ENCODE assay signal across 17 cellular contexts in genomic region chr12:124499873-124500231, GRCh38.
DNase-seq lines count a peak whose midpoint lies in the region; ATAC-seq, FAIRE-seq and TF ChIP-seq lines count a peak whose summit lies in the region.
"Had no signal": no experiment of that assay in that cellular context is flagged by ENCODE, and none has a peak within 500 bp of the region (broad histone marks: within the 10 kb centered on the region; RNA-seq: fewer than 3 reads in every experiment).

No MANE protein-coding gene starts in this region.

- no peak for ATAC-seq in RWPE2 (ENCODE audit: low read depth)
- ATAC-seq in GM21529 (IDR thresholded peaks at IDR 0.05; ENCODE audit: unreplicated experiment): no peak

- no peaks in the 10 kb centered on the region for H3K9me3 Mint-ChIP-seq in H9
- H3K9me3 Mint-ChIP-seq: activated CD4-positive, alpha-beta memory T cell treated with anti-CD3 and anti-CD28 coated beads for 36 hours; activated T-helper 1 cell treated with anti-CD3 and anti-CD28 coated beads, Interleukin-12 subunit alpha, Interleukin-12 subunit beta, Interleukin-2, Interleukin-4 antibody, amounts not matched to agents 30 ng/mL and 10 ng/mL and 1 ng/mL, durations not matched to agents 14 hours and 24 hours and 36 hours had no signal

- peaks cover 4 to 12% (median 10%) of the 10 kb centered on the region in 3 experiments; a peak in 5 of 7 replicates for H3K36me3 Mint-ChIP-seq in H9 (ENCODE audit: insufficient read depth in 1 of 3, low read depth in 3 of 3)
- H3K36me3 Mint-ChIP-seq: activated CD4-positive, alpha-beta memory T cell treated with anti-CD3 and anti-CD28 coated beads for 36 hours had no signal

- H3K27ac ChIP-seq in H9 (ENCODE audit: insufficient read length, low read depth, low read length): no peak overlapping the region
- peak overlapping the region; percentile 85 for H3K27ac ChIP-seq in RWPE2 (ENCODE audit: poor library complexity, severe bottlenecking)
- peak overlapping the region in 1 of 8 donors; percentile 66 for H3K27ac ChIP-seq in spleen
- H3K27ac ChIP-seq in small intestine (ENCODE audit: low read depth in 1 of 2, low read length in 1 of 2): no peak overlapping the region
- H3K27ac ChIP-seq: C4-2B had no signal

- peaks cover 38% of the 10 kb centered on the region; the same call in 1 of the 2 replicates for H3K79me2 ChIP-seq in H9 (ENCODE audit: insufficient read depth, low read length)

- no peak overlapping the region for H3T11ph ChIP-seq in H9 (ENCODE audit: low read length)

- peak overlapping the region; percentile 69 for H2BK12ac ChIP-seq in H9 (ENCODE audit: insufficient read length, low read depth, low read length)

- intact Hi-C loops in spleen (cut with DNase I; ENCODE audit: low total_unique reads): no loop called here

- H2BK15ac ChIP-seq in H9 (ENCODE audit: low read depth, low read length): no peak overlapping the region

- TF ChIP-seq CTCF in H9 (conservative IDR thresholded peaks at IDR 0.05) (no peak), RWPE2 (IDR thresholded peaks at IDR 0.05; ENCODE audit: poor library complexity, severe bottlenecking) (no peak), spleen (IDR thresholded peaks at IDR 0.05 in 8 of 11, conservative IDR thresholded peaks at IDR 0.05 in 3 of 11) (no peak)

- no peak overlapping the region for H2BK20ac ChIP-seq in H9 (ENCODE audit: low read depth, low read length, poor library complexity, severe bottlenecking)

- no peak overlapping the region for H2AK5ac ChIP-seq in H9 (ENCODE audit: insufficient read length, low read length)

- H3K23me2 ChIP-seq in H9 (ENCODE audit: insufficient read length, low read depth, low read length, poor library complexity, severe bottlenecking): no peaks in the 10 kb centered on the region

- H3K36me3 ChIP-seq in RWPE2 (ENCODE audit: low read depth) (peaks cover 16% of the 10 kb centered on the region), spleen (peaks cover 0 to 14% (median 3%) of the 10 kb centered on the region in 6 donors), small intestine (ENCODE audit: control insufficient read depth in 2 of 2, insufficient read depth in 2 of 2, low read length in 2 of 2) (no peaks in the 10 kb centered on the region)
- H3K36me3 ChIP-seq: HAP-1 had no signal

- H3K14ac ChIP-seq in H9 (ENCODE audit: insufficient read depth, low read length): peak overlapping the region; percentile 68; the same call in 1 of the 2 replicates

- H2BK120ac ChIP-seq in H9 (ENCODE audit: low read depth, low read length, poor library complexity, severe bottlenecking): no peak overlapping the region

- no peak overlapping the region for H2BK5ac ChIP-seq in H9 (ENCODE audit: insufficient read length, low read length)

- H3K79me1 ChIP-seq in H9 (ENCODE audit: insufficient read depth, low read depth, low read length, poor library complexity, severe bottlenecking): peaks cover 16% of the 10 kb centered on the region

- H4K8ac ChIP-seq in H9 (replicated peaks; ENCODE audit: insufficient read length, low read depth, low read length): no peak overlapping the region

- no peaks in the 10 kb centered on the region for H4K20me1 ChIP-seq in H9 (ENCODE audit: control insufficient read depth, insufficient read depth, insufficient read length)

- peak overlapping the region; percentile 82 to 97 (median 92) for H3K27ac Mint-ChIP-seq in H9
- H3K27ac Mint-ChIP-seq: activated CD4-positive, alpha-beta memory T cell treated with anti-CD3 and anti-CD28 coated beads for 36 hours; activated T-helper 1 cell treated with anti-CD3 and anti-CD28 coated beads, Interleukin-12 subunit alpha, Interleukin-12 subunit beta, Interleukin-2, Interleukin-4 antibody, amounts not matched to agents 30 ng/mL and 10 ng/mL and 1 ng/mL, durations not matched to agents 14 hours and 24 hours and 36 hours had no signal

- no peak overlapping the region for H3K56ac ChIP-seq in H9 (ENCODE audit: insufficient read length, low read depth, low read length)

- H3K18ac ChIP-seq in H9 (ENCODE audit: insufficient read length, low read depth, low read length): peak overlapping the region; percentile 12

- peak overlapping the region; percentile 94 for H4K91ac ChIP-seq in H9 (ENCODE audit: insufficient read length, low read depth, low read length)

- peak overlapping the region in 1 of 2 experiments; percentile 6; a peak in 1 of 5 replicates for H3K4me3 Mint-ChIP-seq in H9
- H3K4me3 Mint-ChIP-seq: activated CD4-positive, alpha-beta memory T cell treated with anti-CD3 and anti-CD28 coated beads for 36 hours; activated T-helper 1 cell treated with anti-CD3 and anti-CD28 coated beads, Interleukin-12 subunit alpha, Interleukin-12 subunit beta, Interleukin-2, Interleukin-4 antibody, amounts not matched to agents 30 ng/mL and 10 ng/mL and 1 ng/mL, durations not matched to agents 14 hours and 24 hours and 36 hours had no signal

- no peak overlapping the region for H3K4me2 ChIP-seq in H9 (ENCODE audit: insufficient read depth, insufficient read length, low read length)

- peak overlapping the region; percentile 83; the same call in 1 of the 2 replicates for H3K4ac ChIP-seq in H9 (ENCODE audit: low read depth, low read length)

- H3K4me1 Mint-ChIP-seq in H9: peaks cover 55 to 71% of the 10 kb centered on the region in 2 experiments

- no peak for FAIRE-seq in small intestine (lab: Jason Lieb, UNC)

- no peaks in the 10 kb centered on the region for H3K9me3 ChIP-seq in H9 (ENCODE audit: control insufficient read depth, low read depth, low read length)
- no peaks in the 10 kb centered on the region for H3K9me3 ChIP-seq in RWPE2 (ENCODE audit: severe bottlenecking)
- H3K9me3 ChIP-seq in spleen: no peaks in the 10 kb centered on the region
- H3K9me3 ChIP-seq in small intestine (ENCODE audit: control insufficient read depth, low read depth): no peaks in the 10 kb centered on the region
- H3K9me3 ChIP-seq: HAP-1 had no signal

- H3K27me3 Mint-ChIP-seq in H9 (ENCODE audit: low read depth): no peaks in the 10 kb centered on the region; the same call in 1 of the 2 replicates
- H3K27me3 Mint-ChIP-seq: activated CD4-positive, alpha-beta memory T cell treated with anti-CD3 and anti-CD28 coated beads for 36 hours had no signal

- DNase-seq in H9 (no peak), RWPE2 (ENCODE audit: low spot score) (no peak), left kidney (ENCODE audit: low read depth, low spot score) (peak; percentile 44), spleen (peak; percentile 76), nucleus accumbens (lab: John Stamatoyannopoulos, UW) (no peak), small intestine (no peak), HT-29 (ENCODE audit: low spot score) (no peak)
- DNase-seq: activated CD4-positive, alpha-beta memory T cell treated with anti-CD3 and anti-CD28 coated beads for 36 hours; cortex of kidney; KBM-7; NCI-H1417; NCI-H2227 treated with DMSO at 0.1 percent for 48 hours had no signal

- H2AFZ ChIP-seq in H9 (ENCODE audit: low read length): no peak overlapping the region

- no CpG with 5 or more reads among the region's 11 CpGs for WGBS in H9 (ENCODE audit: extremely low coverage, insufficient read length, low lambda C conversion rate)
- WGBS in spleen, 5 donors: 61 to 89% (median 79%) methylated on average over 9 to 11 of the region's 11 CpGs
- 91 to 94% (median 92%) methylated on average over 10 to 11 of the region's 11 CpGs for WGBS in small intestine, 3 donors

- no peak overlapping the region for H3K4me3 ChIP-seq in RWPE2 (ENCODE audit: severe bottlenecking)
- no peak overlapping the region for H3K4me3 ChIP-seq in spleen
- no peak overlapping the region for H3K4me3 ChIP-seq in small intestine (ENCODE audit: low read depth in 1 of 2, low read length in 2 of 2)
- H3K4me3 ChIP-seq: HAP-1, SK-N-MC had no signal

- H3K4me1 ChIP-seq in H9 (ENCODE audit: insufficient read depth, low read length) (peaks cover 5% of the 10 kb centered on the region; the same call in 1 of the 2 replicates), RWPE2 (ENCODE audit: insufficient read depth, poor library complexity, severe bottlenecking) (peaks cover 49% of the 10 kb centered on the region), spleen (peaks cover 27 to 94% (median 57%) of the 10 kb centered on the region in 6 donors), small intestine (ENCODE audit: control insufficient read depth in 2 of 2, insufficient read depth in 1 of 2, low read depth in 1 of 2, low read length in 1 of 2) (no peaks in the 10 kb centered on the region)

- H3K27me3 ChIP-seq in H9 (ENCODE audit: insufficient read depth, low read length) (no peaks in the 10 kb centered on the region), RWPE2 (ENCODE audit: insufficient read depth, poor library complexity, severe bottlenecking) (no peaks in the 10 kb centered on the region), spleen (replicated peaks in 1 of 7) (no peaks in the 10 kb centered on the region), small intestine (ENCODE audit: control insufficient read depth in 2 of 2, insufficient read depth in 2 of 2, low read length in 2 of 2) (no peaks in the 10 kb centered on the region)

- no peak overlapping the region for H3K9ac ChIP-seq in H9 (ENCODE audit: extremely low read depth, insufficient read length, low read length)

- H3K23ac ChIP-seq in H9 (ENCODE audit: insufficient read length, low read depth, low read length): no peak overlapping the region

- no peak overlapping the region for H4K5ac ChIP-seq in H9 (ENCODE audit: insufficient read length, low read depth, low read length)

- no peak for TF ChIP-seq POLR2A in spleen (IDR thresholded peaks at IDR 0.05)

Comparison
In these comparisons a context has a peak if more than half of its experiments do, and no peak if none do; other contexts are left out.
1. DNase-seq: peak in left kidney (single experiment) and spleen (single experiment); none in H9 (single experiment), RWPE2 (single experiment), nucleus accumbens (0 of 56), small intestine (single experiment) and HT-29 (single experiment).